ENCODE assay signal across 10 cellular contexts in the genomic region with DNA sequence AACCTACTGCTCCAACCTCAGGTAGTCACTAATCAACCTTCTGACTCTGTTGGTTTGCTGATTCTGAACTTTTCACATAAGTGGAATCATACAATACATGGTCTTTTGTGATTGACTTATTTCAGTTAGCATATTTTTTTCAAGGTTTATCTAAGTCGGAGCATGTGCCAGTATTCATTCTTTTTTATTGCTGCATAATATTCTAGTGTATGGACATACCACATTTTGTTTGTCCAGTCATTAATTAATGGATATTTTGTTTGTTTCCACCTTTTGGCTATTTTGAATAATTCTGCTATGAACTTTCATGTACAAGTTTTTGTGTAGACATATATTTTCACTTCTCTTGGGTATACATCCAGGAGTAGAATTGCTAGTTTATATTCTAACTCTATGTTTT. TPM values are rescaled to one million over a fixed set of nuclear protein-coding genes. Genes with fewer than 3 reads are reported as not detected.
"Had no signal": no experiment of that assay in that cellular context is flagged by ENCODE, and none has a peak within 500 bp of the region (broad histone marks: within the 10 kb centered on the region; RNA-seq: fewer than 3 reads in every experiment).

No MANE protein-coding gene starts in this region.

- H3K36me3 ChIP-seq: HAP-1 had no signal

- H3K4me3 ChIP-seq: GM23248, HAP-1 had no signal

- DNase-seq: GM23248, GOT3, H7, IMR-90, KBM-7 had no signal

- H3K9ac ChIP-seq: GM23248, KMS-11 had no signal

- H3K4me2 ChIP-seq: KMS-11 had no signal

- H2AFZ ChIP-seq: GM23248 had no signal

- FAIRE-seq: HTR-8/SVneo had no signal

- ATAC-seq: HCT116 had no signal

- H3K27ac ChIP-seq: GM23248, KMS-11 had no signal

- H3K4me1 ChIP-seq: HAP-1 had no signal

RNA-seq across cellular contexts. Expression of gene LRRN2, which starts 53.0 kb away (rescaled TPM):
- total RNA-seq: HT-29, IMR-90 had no signal
- polyA plus RNA-seq: GM23248, IMR-90 had no signal
